9 cellular contexts compared by ENCODE assay signal in genomic region chr2:121335294-121336290, GRCh38. TPM values are rescaled to one million over a fixed set of nuclear protein-coding genes. Genes with fewer than 3 reads are reported as not detected.
DNase-seq lines count a peak whose midpoint lies in the region; ATAC-seq and TF ChIP-seq lines count a peak whose summit lies in the region.
"Had no signal": no experiment of that assay in that cellular context is flagged by ENCODE, and none has a peak within 500 bp of the region (broad histone marks: within the 10 kb centered on the region; RNA-seq: fewer than 3 reads in every experiment).

No MANE protein-coding gene starts in this region.

- no peak for TF ChIP-seq CTCF in lower lobe of right lung (IDR thresholded peaks at IDR 0.05)

- peaks cover 3% of the 10 kb centered on the region for H3K36me3 Mint-ChIP-seq in activated CD4-positive, alpha-beta T cell treated with anti-CD3 and anti-CD28 coated beads, Interleukin-2, amount 10 ng/mL, durations not matched to agents 7 days and 5 days (ENCODE audit: low read depth)
- peaks cover 11% of the 10 kb centered on the region for H3K36me3 Mint-ChIP-seq in activated CD4-positive, alpha-beta T cell treated with anti-CD3 and anti-CD28 coated beads, Interleukin-2, amount 10 ng/mL, durations not matched to agents 24 days and 14 days (ENCODE audit: low read depth)

- peaks cover 5% of the 10 kb centered on the region for H3K4me1 Mint-ChIP-seq in activated CD4-positive, alpha-beta T cell treated with anti-CD3 and anti-CD28 coated beads, Interleukin-2, amount 10 ng/mL, durations not matched to agents 7 days and 5 days
- H3K4me1 Mint-ChIP-seq in activated CD4-positive, alpha-beta T cell treated with anti-CD3 and anti-CD28 coated beads, Interleukin-2, amount 10 ng/mL, durations not matched to agents 24 days and 14 days, result no peaks in the 10 kb centered on the region
- H3K4me1 Mint-ChIP-seq: activated B cell treated with CpG ODN at 0.5 μM for 24 hours had no signal

- POLR2A ChIA-PET in activated CD4-positive, alpha-beta T cell treated with anti-CD3 and anti-CD28 coated beads, Interleukin-2, amount 10 ng/mL, durations not matched to agents 7 days and 5 days (lab: Charles Lee), result no interaction called here

- H3K4me3 Mint-ChIP-seq in activated CD4-positive, alpha-beta T cell treated with anti-CD3 and anti-CD28 coated beads, Interleukin-2, amount 10 ng/mL, durations not matched to agents 7 days and 5 days, result no peak overlapping the region
- no peak overlapping the region for H3K4me3 Mint-ChIP-seq in activated CD4-positive, alpha-beta T cell treated with anti-CD3 and anti-CD28 coated beads, Interleukin-2, amount 10 ng/mL, durations not matched to agents 24 days and 14 days
- H3K4me3 Mint-ChIP-seq: activated B cell treated with CpG ODN at 0.5 μM for 24 hours had no signal

- CTCF ChIA-PET in activated CD4-positive, alpha-beta T cell treated with anti-CD3 and anti-CD28 coated beads, Interleukin-2, amount 10 ng/mL, durations not matched to agents 7 days and 5 days (lab: Charles Lee), result no interaction called here

- no peak overlapping the region for H3K4me3 ChIP-seq in lower lobe of right lung

- DNase-seq in DMS53 (lab: John Stamatoyannopoulos, UW), result peak; percentile 93
- DNase-seq in M059J (ENCODE audit: low read depth), result peak; percentile 11
- peak; percentile 15 for DNase-seq in SW480 (ENCODE audit: low spot score)
- no peak for DNase-seq in lower lobe of right lung
- DNase-seq in activated CD4-positive, alpha-beta T cell treated with anti-CD3 and anti-CD28 coated beads, Interleukin-2, amount 10 ng/mL, durations not matched to agents 7 days and 5 days, result no peak
- DNase-seq in GM19238 (ENCODE audit: insufficient read length, low spot score), result no peak
- DNase-seq in stimulated activated CD4-positive, alpha-beta T cell treated with anti-CD3 and anti-CD28 coated beads, Interleukin-4, amount 100 ng/mL, for 4 hours, result no peak
- no peak for DNase-seq in activated CD4-positive, alpha-beta T cell treated with anti-CD3 and anti-CD28 coated beads, Interleukin-2, amount 10 ng/mL, durations not matched to agents 24 days and 14 days
- DNase-seq: activated B cell treated with CpG ODN at 0.5 μM for 24 hours had no signal

- ATAC-seq in lower lobe of right lung, result peak; percentile 52 to 69

- no peaks in the 10 kb centered on the region for H3K9me3 Mint-ChIP-seq in activated CD4-positive, alpha-beta T cell treated with anti-CD3 and anti-CD28 coated beads, Interleukin-2, amount 10 ng/mL, durations not matched to agents 7 days and 5 days
- no peaks in the 10 kb centered on the region for H3K9me3 Mint-ChIP-seq in activated CD4-positive, alpha-beta T cell treated with anti-CD3 and anti-CD28 coated beads, Interleukin-2, amount 10 ng/mL, durations not matched to agents 24 days and 14 days
- H3K9me3 Mint-ChIP-seq: activated B cell treated with CpG ODN at 0.5 μM for 24 hours had no signal

- H3K27me3 ChIP-seq in lower lobe of right lung (ENCODE audit: low read depth), result no peaks in the 10 kb centered on the region

- H3K36me3 ChIP-seq in lower lobe of right lung, result peaks cover 24% of the 10 kb centered on the region

- intact Hi-C loops in lower lobe of right lung (cut with DNase I), result no loop called here
- intact Hi-C loops in activated CD4-positive, alpha-beta T cell treated with anti-CD3 and anti-CD28 coated beads, Interleukin-2, amount 10 ng/mL, durations not matched to agents 24 days and 14 days (cut with micrococcal nuclease), result no loop called here

- no peak overlapping the region for H3K27ac Mint-ChIP-seq in activated CD4-positive, alpha-beta T cell treated with anti-CD3 and anti-CD28 coated beads, Interleukin-2, amount 10 ng/mL, durations not matched to agents 7 days and 5 days
- no peak overlapping the region for H3K27ac Mint-ChIP-seq in activated CD4-positive, alpha-beta T cell treated with anti-CD3 and anti-CD28 coated beads, Interleukin-2, amount 10 ng/mL, durations not matched to agents 24 days and 14 days
- H3K27ac Mint-ChIP-seq: activated B cell treated with CpG ODN at 0.5 μM for 24 hours had no signal

- H3K4me1 ChIP-seq in lower lobe of right lung, result peaks cover 6% of the 10 kb centered on the region

- H3K9me3 ChIP-seq in lower lobe of right lung, result no peaks in the 10 kb centered on the region

- H3K27me3 Mint-ChIP-seq in activated CD4-positive, alpha-beta T cell treated with anti-CD3 and anti-CD28 coated beads, Interleukin-2, amount 10 ng/mL, durations not matched to agents 7 days and 5 days, result no peaks in the 10 kb centered on the region
- H3K27me3 Mint-ChIP-seq in activated CD4-positive, alpha-beta T cell treated with anti-CD3 and anti-CD28 coated beads, Interleukin-2, amount 10 ng/mL, durations not matched to agents 24 days and 14 days, result no peaks in the 10 kb centered on the region
- H3K27me3 Mint-ChIP-seq: activated B cell treated with CpG ODN at 0.5 μM for 24 hours had no signal

- H3K27ac ChIP-seq in lower lobe of right lung, result peak overlapping the region; percentile 33

RNA-seq across cellular contexts. Expression of gene TFCP2L1, which starts 50.6 kb away (rescaled TPM):
- total RNA-seq in M059J (2014; rRNA removed; shearing (Covaris generic)), result 0.12 TPM in 1 of 2 replicates, not detected in the other
- total RNA-seq in lower lobe of right lung, result 19.2 TPM
- total RNA-seq in activated CD4-positive, alpha-beta T cell treated with anti-CD3 and anti-CD28 coated beads, Interleukin-2, amount 10 ng/mL, durations not matched to agents 7 days and 5 days, result under 1 TPM; 0.02 TPM
- 0.12 TPM in 1 of 2 replicates, not detected in the other for total RNA-seq in activated CD4-positive, alpha-beta T cell treated with anti-CD3 and anti-CD28 coated beads, Interleukin-2, amount 10 ng/mL, durations not matched to agents 24 days and 14 days

Comparison
In these comparisons a context has a peak if more than half of its experiments do, and no peak if none do; other contexts are left out.
1. DNase-seq: peak in DMS53 (single experiment), M059J (single experiment) and SW480 (single experiment); none in lower lobe of right lung (single experiment), activated CD4-positive, alpha-beta T cell treated with anti-CD3 and anti-CD28 coated beads, Interleukin-2, amount 10 ng/mL, durations not matched to agents 7 days and 5 days (single experiment), GM19238 (single experiment), stimulated activated CD4-positive, alpha-beta T cell treated with anti-CD3 and anti-CD28 coated beads, Interleukin-4, amount 100 ng/mL, for 4 hours (0 of 2) and activated CD4-positive, alpha-beta T cell treated with anti-CD3 and anti-CD28 coated beads, Interleukin-2, amount 10 ng/mL, durations not matched to agents 24 days and 14 days (single experiment).
2. RNA of gene TFCP2L1, which starts 50.6 kb away (total RNA-seq): 19.2 TPM in lower lobe of right lung (single experiment); 0.12 TPM in M059J, 0.02 TPM in activated CD4-positive, alpha-beta T cell treated with anti-CD3 and anti-CD28 coated beads, Interleukin-2, amount 10 ng/mL, durations not matched to agents 7 days and 5 days and 0.12 TPM in activated CD4-positive, alpha-beta T cell treated with anti-CD3 and anti-CD28 coated beads, Interleukin-2, amount 10 ng/mL, durations not matched to agents 24 days and 14 days; every median in the first group is over 10 times any median in the second.